ENCODE assay signal across 9 cellular contexts in genomic region chr5:172775326-172776234, GRCh38. TPM values are rescaled to one million over a fixed set of nuclear protein-coding genes. Genes with fewer than 3 reads are reported as not detected.
DNase-seq lines count a peak whose midpoint lies in the region; ATAC-seq and TF ChIP-seq lines count a peak whose summit lies in the region.
"Had no signal": no experiment of that assay in that cellular context is flagged by ENCODE, and none has a peak within 500 bp of the region (broad histone marks: within the 10 kb centered on the region; RNA-seq: fewer than 3 reads in every experiment).

No MANE protein-coding gene starts in this region.

- ATAC-seq in memory B cell (ENCODE audit: low read depth) (no peak), GM21619 (IDR thresholded peaks at IDR 0.05; ENCODE audit: unreplicated experiment) (no peak), HG03175 (IDR thresholded peaks at IDR 0.05; ENCODE audit: unreplicated experiment) (no peak), HG03108 (IDR thresholded peaks at IDR 0.05; ENCODE audit: unreplicated experiment) (no peak)

- H3K27ac Mint-ChIP-seq in IgD-negative memory B cell (peak overlapping the region; percentile 6 to 100 (median 100)), memory B cell (peak overlapping the region; percentile 100)

- no peaks in the 10 kb centered on the region for H3K27me3 Mint-ChIP-seq in IgD-negative memory B cell
- no peaks in the 10 kb centered on the region for H3K27me3 Mint-ChIP-seq in memory B cell

- DNase-seq in caudate nucleus (lab: John Stamatoyannopoulos, UW): no peak
- no peak for DNase-seq in memory B cell (ENCODE audit: low spot score in 2 of 2)
- DNase-seq in DMS79 (lab: John Stamatoyannopoulos, UW): no peak
- DNase-seq: DND-41 had no signal

- peaks cover 20 to 27% (median 20%) of the 10 kb centered on the region in 3 donors for H3K4me1 Mint-ChIP-seq in IgD-negative memory B cell
- H3K4me1 Mint-ChIP-seq in memory B cell: peaks cover 21% of the 10 kb centered on the region

- H3K9me3 Mint-ChIP-seq in IgD-negative memory B cell (no peaks in the 10 kb centered on the region), memory B cell (no peaks in the 10 kb centered on the region)

- TF ChIP-seq CTCF in 22Rv1 (IDR thresholded peaks at IDR 0.05): no peak

- H3K27ac ChIP-seq in 22Rv1: peak overlapping the region; percentile 43
- peak overlapping the region; percentile 24 for H3K27ac ChIP-seq in caudate nucleus (ENCODE audit: low read depth, low read length)

- peak overlapping the region in 1 of 4 donors; percentile 10 for H3K4me3 Mint-ChIP-seq in IgD-negative memory B cell
- H3K4me3 Mint-ChIP-seq in memory B cell: no peak overlapping the region

- H3K36me3 Mint-ChIP-seq in IgD-negative memory B cell (peaks cover 3% of the 10 kb centered on the region), memory B cell (no peaks in the 10 kb centered on the region)

RNA-seq across cellular contexts. Expression of gene DUSP1, which starts 4.6 kb away (rescaled TPM):
- 705 TPM for polyA plus RNA-seq in IgD-negative memory B cell

RNA-seq across cellular contexts. Expression of gene ERGIC1, which starts 58.5 kb away (rescaled TPM):
- polyA plus RNA-seq in IgD-negative memory B cell: 55.8 TPM
